1 cellular context compared by ENCODE assay signal in the genomic region with DNA sequence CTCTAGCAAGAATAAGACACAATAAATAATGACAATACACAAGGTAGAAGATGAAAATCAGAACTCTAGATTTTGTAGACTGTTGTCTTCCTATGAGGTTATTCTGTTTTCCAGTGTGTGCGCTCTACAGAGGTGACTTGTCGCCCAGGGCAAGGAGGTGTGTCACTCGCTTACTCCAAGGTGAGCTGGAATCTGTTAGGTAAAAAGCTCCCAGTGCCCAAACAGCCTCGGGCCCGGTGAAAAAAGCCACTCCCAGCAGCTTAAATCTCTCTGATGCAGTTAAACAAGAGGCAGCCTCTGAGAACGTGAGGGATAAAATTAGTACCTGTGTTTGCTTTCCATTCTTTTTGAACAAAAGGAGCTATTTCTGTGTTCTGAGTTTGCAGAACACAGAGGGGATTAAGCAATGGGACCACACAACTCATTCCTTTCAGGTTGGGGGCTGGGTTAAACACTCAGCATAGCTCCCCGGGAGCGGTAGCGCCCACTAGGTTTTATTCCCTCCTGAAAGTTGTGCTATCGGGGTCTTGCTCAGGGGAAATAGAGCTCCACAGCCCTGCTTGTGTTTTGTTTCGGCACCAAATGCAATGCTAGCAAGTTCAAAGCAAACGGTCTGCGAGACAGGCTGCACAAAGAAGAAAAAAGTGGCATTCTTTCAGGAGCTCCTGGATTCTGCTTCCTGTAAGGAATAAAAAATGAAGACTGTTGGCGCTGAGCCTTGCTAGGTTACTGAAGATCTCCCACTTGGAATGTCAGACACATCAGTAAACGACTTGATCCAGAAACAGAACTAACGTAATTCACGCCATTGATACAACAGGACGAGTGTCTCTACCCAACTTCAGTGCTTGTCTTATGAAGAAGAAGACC.
TF ChIP-seq lines count a peak whose summit lies in the region.

No MANE protein-coding gene starts in this region.

TF ChIP-seq in HepG2, 621 proteins besides CTCF, POLR2A, EP300 and RAD21 (continued from another document and continues in another):
- TF ChIP-seq TOPORS (CRISPR knock-in tag; IDR thresholded peaks at IDR 0.05) (no peak), TRIM22 (IDR thresholded peaks at IDR 0.05) (no peak), TRIM24 (CRISPR knock-in tag; IDR thresholded peaks at IDR 0.05) (no peak), ZNF142 (CRISPR knock-in tag; IDR thresholded peaks at IDR 0.05) (no peak), PAWR (CRISPR knock-in tag; IDR thresholded peaks at IDR 0.05; ENCODE audit: borderline replicate concordance) (no peak), ZNF180 (CRISPR knock-in tag; IDR thresholded peaks at IDR 0.05; ENCODE audit: borderline replicate concordance, low read depth) (no peak), ZNF770 (CRISPR knock-in tag; IDR thresholded peaks at IDR 0.05) (no peak), ZNF549 (CRISPR knock-in tag; IDR thresholded peaks at IDR 0.05) (no peak), FOXO1 (CRISPR knock-in tag; IDR thresholded peaks at IDR 0.05) (no peak), FOXM1 (CRISPR knock-in tag; IDR thresholded peaks at IDR 0.05) (no peak), BORCS8-MEF2B (CRISPR knock-in tag; IDR thresholded peaks at IDR 0.05) (no peak), ZNF615 (CRISPR knock-in tag; IDR thresholded peaks at IDR 0.05; ENCODE audit: borderline replicate concordance) (no peak), AFF4 (CRISPR knock-in tag; IDR thresholded peaks at IDR 0.05) (no peak), RFX5 (IDR thresholded peaks at IDR 0.05; ENCODE audit: low read depth, low read length) (no peak), NFE2 (CRISPR knock-in tag; IDR thresholded peaks at IDR 0.05) (0 out of 2 replicates have a peak, but pooled peaks have one; percentile 2), RAD51 (IDR thresholded peaks at IDR 0.05; ENCODE audit: borderline replicate concordance) (no peak), MEIS2 (CRISPR knock-in tag; IDR thresholded peaks at IDR 0.05) (0 out of 2 replicates have a peak, but pooled peaks have one; percentile 9), BATF2 (CRISPR knock-in tag; IDR thresholded peaks at IDR 0.05) (no peak), ASH2L (IDR thresholded peaks at IDR 0.05; ENCODE audit: insufficient read length, low read depth, low read length) (peak; percentile 53), FOXK1 (CRISPR knock-in tag; IDR thresholded peaks at IDR 0.05; ENCODE audit: borderline replicate concordance, low read depth) (peak; percentile 26; the same call in 1 of the 2 replicates), SMAD9 (CRISPR knock-in tag; IDR thresholded peaks at IDR 0.05) (no peak), ZNF160 (CRISPR knock-in tag; IDR thresholded peaks at IDR 0.05) (no peak), RFXAP (CRISPR knock-in tag; IDR thresholded peaks at IDR 0.05; ENCODE audit: borderline replicate concordance) (no peak), HNF4G (IDR thresholded peaks at IDR 0.05; ENCODE audit: borderline replicate concordance, low read depth, low read length) (no peak), HNF4G (CRISPR knock-in tag; IDR thresholded peaks at IDR 0.05; ENCODE audit: borderline replicate concordance, low read depth) (no peak), MTA3 (CRISPR knock-in tag; IDR thresholded peaks at IDR 0.05) (no peak), HMGA1 (CRISPR knock-in tag; conservative IDR thresholded peaks at IDR 0.05) (no peak), DNMT3B (CRISPR knock-in tag; conservative IDR thresholded peaks at IDR 0.05) (peak; percentile 64; the same call in 1 of the 2 replicates)
- TF ChIP-seq, protein P1, sequence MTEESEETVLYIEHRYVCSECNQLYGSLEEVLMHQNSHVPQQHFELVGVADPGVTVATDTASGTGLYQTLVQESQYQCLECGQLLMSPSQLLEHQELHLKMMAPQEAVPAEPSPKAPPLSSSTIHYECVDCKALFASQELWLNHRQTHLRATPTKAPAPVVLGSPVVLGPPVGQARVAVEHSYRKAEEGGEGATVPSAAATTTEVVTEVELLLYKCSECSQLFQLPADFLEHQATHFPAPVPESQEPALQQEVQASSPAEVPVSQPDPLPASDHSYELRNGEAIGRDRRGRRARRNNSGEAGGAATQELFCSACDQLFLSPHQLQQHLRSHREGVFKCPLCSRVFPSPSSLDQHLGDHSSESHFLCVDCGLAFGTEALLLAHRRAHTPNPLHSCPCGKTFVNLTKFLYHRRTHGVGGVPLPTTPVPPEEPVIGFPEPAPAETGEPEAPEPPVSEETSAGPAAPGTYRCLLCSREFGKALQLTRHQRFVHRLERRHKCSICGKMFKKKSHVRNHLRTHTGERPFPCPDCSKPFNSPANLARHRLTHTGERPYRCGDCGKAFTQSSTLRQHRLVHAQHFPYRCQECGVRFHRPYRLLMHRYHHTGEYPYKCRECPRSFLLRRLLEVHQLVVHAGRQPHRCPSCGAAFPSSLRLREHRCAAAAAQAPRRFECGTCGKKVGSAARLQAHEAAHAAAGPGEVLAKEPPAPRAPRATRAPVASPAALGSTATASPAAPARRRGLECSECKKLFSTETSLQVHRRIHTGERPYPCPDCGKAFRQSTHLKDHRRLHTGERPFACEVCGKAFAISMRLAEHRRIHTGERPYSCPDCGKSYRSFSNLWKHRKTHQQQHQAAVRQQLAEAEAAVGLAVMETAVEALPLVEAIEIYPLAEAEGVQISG (CRISPR knock-in tag; IDR thresholded peaks at IDR 0.05): no peak; the same call in 1 of the 2 replicates
- TF ChIP-seq, protein P2, sequence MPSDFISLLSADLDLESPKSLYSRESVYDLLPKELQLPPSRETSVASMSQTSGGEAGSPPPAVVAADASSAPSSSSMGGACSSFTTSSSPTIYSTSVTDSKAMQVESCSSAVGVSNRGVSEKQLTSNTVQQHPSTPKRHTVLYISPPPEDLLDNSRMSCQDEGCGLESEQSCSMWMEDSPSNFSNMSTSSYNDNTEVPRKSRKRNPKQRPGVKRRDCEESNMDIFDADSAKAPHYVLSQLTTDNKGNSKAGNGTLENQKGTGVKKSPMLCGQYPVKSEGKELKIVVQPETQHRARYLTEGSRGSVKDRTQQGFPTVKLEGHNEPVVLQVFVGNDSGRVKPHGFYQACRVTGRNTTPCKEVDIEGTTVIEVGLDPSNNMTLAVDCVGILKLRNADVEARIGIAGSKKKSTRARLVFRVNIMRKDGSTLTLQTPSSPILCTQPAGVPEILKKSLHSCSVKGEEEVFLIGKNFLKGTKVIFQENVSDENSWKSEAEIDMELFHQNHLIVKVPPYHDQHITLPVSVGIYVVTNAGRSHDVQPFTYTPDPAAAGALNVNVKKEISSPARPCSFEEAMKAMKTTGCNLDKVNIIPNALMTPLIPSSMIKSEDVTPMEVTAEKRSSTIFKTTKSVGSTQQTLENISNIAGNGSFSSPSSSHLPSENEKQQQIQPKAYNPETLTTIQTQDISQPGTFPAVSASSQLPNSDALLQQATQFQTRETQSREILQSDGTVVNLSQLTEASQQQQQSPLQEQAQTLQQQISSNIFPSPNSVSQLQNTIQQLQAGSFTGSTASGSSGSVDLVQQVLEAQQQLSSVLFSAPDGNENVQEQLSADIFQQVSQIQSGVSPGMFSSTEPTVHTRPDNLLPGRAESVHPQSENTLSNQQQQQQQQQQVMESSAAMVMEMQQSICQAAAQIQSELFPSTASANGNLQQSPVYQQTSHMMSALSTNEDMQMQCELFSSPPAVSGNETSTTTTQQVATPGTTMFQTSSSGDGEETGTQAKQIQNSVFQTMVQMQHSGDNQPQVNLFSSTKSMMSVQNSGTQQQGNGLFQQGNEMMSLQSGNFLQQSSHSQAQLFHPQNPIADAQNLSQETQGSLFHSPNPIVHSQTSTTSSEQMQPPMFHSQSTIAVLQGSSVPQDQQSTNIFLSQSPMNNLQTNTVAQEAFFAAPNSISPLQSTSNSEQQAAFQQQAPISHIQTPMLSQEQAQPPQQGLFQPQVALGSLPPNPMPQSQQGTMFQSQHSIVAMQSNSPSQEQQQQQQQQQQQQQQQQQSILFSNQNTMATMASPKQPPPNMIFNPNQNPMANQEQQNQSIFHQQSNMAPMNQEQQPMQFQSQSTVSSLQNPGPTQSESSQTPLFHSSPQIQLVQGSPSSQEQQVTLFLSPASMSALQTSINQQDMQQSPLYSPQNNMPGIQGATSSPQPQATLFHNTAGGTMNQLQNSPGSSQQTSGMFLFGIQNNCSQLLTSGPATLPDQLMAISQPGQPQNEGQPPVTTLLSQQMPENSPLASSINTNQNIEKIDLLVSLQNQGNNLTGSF (CRISPR knock-in tag; IDR thresholded peaks at IDR 0.05): no peak
